ENCODE assay signal across 10 cellular contexts in the genomic region with DNA sequence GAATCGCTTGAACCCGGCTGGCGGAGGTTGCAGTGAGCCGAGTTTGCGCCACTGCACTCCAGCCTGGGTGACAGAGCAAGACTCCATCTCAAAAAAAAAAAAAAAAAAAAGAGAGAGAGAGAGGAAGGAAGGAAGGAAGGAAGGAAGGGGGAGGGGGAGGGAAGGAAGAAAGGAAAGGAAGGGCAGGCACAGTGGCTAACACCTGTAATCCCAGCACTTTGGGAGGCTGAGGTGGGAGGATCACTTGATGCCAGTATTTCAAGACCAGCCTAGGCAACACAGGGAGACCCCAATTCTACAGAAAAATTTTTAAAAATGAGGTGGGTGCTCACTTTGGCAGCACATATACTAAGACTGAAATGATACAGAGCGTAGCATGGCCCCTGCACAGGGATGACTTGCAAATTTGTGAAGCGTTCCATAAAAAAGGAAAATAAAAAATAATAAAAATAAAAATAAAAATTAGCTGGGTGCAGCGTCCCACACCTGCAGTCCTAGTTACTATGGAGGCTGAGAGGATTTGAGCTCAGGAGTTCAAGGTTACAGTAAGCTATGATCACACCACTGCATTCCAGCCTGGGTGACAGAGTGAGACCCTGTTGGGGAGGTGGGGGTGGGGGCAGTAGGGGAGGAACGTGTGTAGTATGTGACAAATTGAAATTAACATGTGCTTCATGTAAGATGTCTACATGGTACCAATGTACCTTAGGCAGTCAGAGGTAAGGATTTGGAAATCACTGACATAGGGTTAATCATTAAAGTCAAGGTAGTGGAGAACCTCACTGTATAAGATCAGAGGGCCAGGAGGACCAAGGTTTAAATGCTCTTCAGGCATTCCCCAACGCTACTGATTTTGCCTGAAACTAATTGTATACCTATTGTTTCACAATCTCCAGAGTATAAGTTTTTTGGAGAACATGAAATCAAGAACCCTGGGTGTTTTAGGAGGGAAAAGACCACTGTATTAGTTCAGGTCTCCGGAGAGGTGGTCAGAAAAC. TPM values are rescaled to one million over a fixed set of nuclear protein-coding genes. Genes with fewer than 3 reads are reported as not detected.
DNase-seq lines count a peak whose midpoint lies in the region; ATAC-seq, FAIRE-seq and TF ChIP-seq lines count a peak whose summit lies in the region.
"Had no signal": no experiment of that assay in that cellular context is flagged by ENCODE, and none has a peak within 500 bp of the region (broad histone marks: within the 10 kb centered on the region; RNA-seq: fewer than 3 reads in every experiment).

No MANE protein-coding gene starts in this region.

- H3K9me3 Mint-ChIP-seq in CD4-positive, alpha-beta T cell: no peaks in the 10 kb centered on the region
- H3K9me3 Mint-ChIP-seq in naive thymus-derived CD4-positive, alpha-beta T cell: peaks cover 0 to 2% (median 0%) of the 10 kb centered on the region in 11 donors
- H3K9me3 Mint-ChIP-seq: dendritic cell treated with granulocyte-macrophage colony-stimulating factor and Interleukin-4, amounts not matched to agents 40 ng/mL and 50 ng/mL, for 4 days had no signal

- POLR2A ChIA-PET in CD4-positive, alpha-beta T cell (lab: Charles Lee): interaction anchor here (2.0 to 4.8 kb wide), 2 partner anchors 31 to 119 kb away, joined by 38 to 77 read pairs; a partner anchor contains a TSS
- POLR2A ChIA-PET in IMR-90 (lab: Charles Lee; ENCODE audit: unreplicated experiment): no interaction called here
- POLR2A ChIA-PET in K562 (lab: Yijun Ruan, JAX): interaction anchor here (0.5 to 2.1 kb wide), 5 partner anchors 9 to 176 kb away, joined by 3 to 8 read pairs (median 5); a partner anchor contains a TSS
- POLR2A ChIA-PET in naive thymus-derived CD4-positive, alpha-beta T cell (lab: Charles Lee): interaction anchor here (1.0 kb wide), 1 partner anchor 65 kb away, joined by 3 read pairs; no protein-coding TSS in a partner anchor

- no peak overlapping the region for H3K9ac ChIP-seq in IMR-90 (ENCODE audit: low read depth, low read length)
- peak overlapping the region in 1 of 2 experiments; percentile 62 for H3K9ac ChIP-seq in K562 (ENCODE audit: insufficient read depth in 1 of 2, low read depth in 2 of 2, low read length in 2 of 2)

- H3K4me1 ChIP-seq in IMR-90 (ENCODE audit: control insufficient read depth, insufficient read depth, low read length) (no peaks in the 10 kb centered on the region), K562 (replicated peaks in 1 of 2; ENCODE audit: control insufficient read depth in 2 of 2, insufficient read depth in 2 of 2, low read length in 2 of 2) (peaks cover 8 to 22% of the 10 kb centered on the region in 2 experiments; a peak in 4 of 5 replicates)
- peaks cover 0 to 4% of the 10 kb centered on the region in 2 donors for H3K4me1 ChIP-seq in naive thymus-derived CD4-positive, alpha-beta T cell (ENCODE audit: control insufficient read depth in 2 of 2, insufficient read depth in 2 of 2, low read length in 2 of 2)

- no peak overlapping the region for H3K18ac ChIP-seq in IMR-90 (ENCODE audit: low read depth, low read length)

- peaks cover 36% of the 10 kb centered on the region for H3K4me1 Mint-ChIP-seq in CD4-positive, alpha-beta T cell (ENCODE audit: low read depth)
- peaks cover 17 to 42% (median 35%) of the 10 kb centered on the region in 7 donors for H3K4me1 Mint-ChIP-seq in naive thymus-derived CD4-positive, alpha-beta T cell

- H4K91ac ChIP-seq in IMR-90 (ENCODE audit: insufficient read depth, low read depth, low read length): no peak overlapping the region

- no peak overlapping the region for H4K8ac ChIP-seq in IMR-90 (ENCODE audit: low read depth in 2 of 2, low read length in 2 of 2)

- H3K9me3 ChIP-seq in CD4-positive, alpha-beta T cell (ENCODE audit: control insufficient read depth, low read length): no peaks in the 10 kb centered on the region
- no peaks in the 10 kb centered on the region for H3K9me3 ChIP-seq in IMR-90 (ENCODE audit: control insufficient read depth, insufficient read depth, low read length)
- H3K9me3 ChIP-seq in K562 (replicated peaks; ENCODE audit: control insufficient read depth, insufficient read depth, low read depth, low read length): no peaks in the 10 kb centered on the region
- no peaks in the 10 kb centered on the region for H3K9me3 ChIP-seq in naive thymus-derived CD4-positive, alpha-beta T cell (ENCODE audit: control insufficient read depth in 2 of 3, low read length in 3 of 3)

- no peak overlapping the region for H3K56ac ChIP-seq in IMR-90 (ENCODE audit: extremely low read depth, insufficient read depth, low read length)

- no peak overlapping the region for H2AK9ac ChIP-seq in IMR-90 (replicated peaks; ENCODE audit: low read depth, low read length, poor library complexity)

- H4K5ac ChIP-seq in IMR-90 (ENCODE audit: low read depth, low read length): no peak overlapping the region

- in situ Hi-C loops in IMR-90 (cut with MboI; ENCODE audit: low sequenced_read_pairs): no loop called here
- in situ Hi-C loops in K562 (cut with MboI): no loop called here

- no peak for TF ChIP-seq CTCF in CD4-positive, alpha-beta T cell (IDR thresholded peaks at IDR 0.05)
- no peak for TF ChIP-seq CTCF in IMR-90 (conservative IDR thresholded peaks at IDR 0.05; ENCODE audit: low read depth, low read length)
- TF ChIP-seq CTCF in K562 (IDR thresholded peaks at IDR 0.05 in 2 of 3, conservative IDR thresholded peaks at IDR 0.05 in 1 of 3; ENCODE audit: insufficient read depth in 2 of 3, low read depth in 1 of 3, low read length in 3 of 3): no peak

- H3K27me3 ChIP-seq in CD4-positive, alpha-beta T cell (ENCODE audit: control insufficient read depth, insufficient read depth, low read length): peaks cover 21% of the 10 kb centered on the region
- H3K27me3 ChIP-seq in IMR-90 (ENCODE audit: control insufficient read depth, insufficient read depth, low read length) (no peaks in the 10 kb centered on the region), K562 (ENCODE audit: control insufficient read depth in 2 of 2, insufficient read depth in 2 of 2, low read length in 2 of 2) (peaks cover 0 to 6% of the 10 kb centered on the region in 2 experiments; a peak in 1 of 5 replicates)
- peaks cover 0 to 8% of the 10 kb centered on the region in 2 donors for H3K27me3 ChIP-seq in naive thymus-derived CD4-positive, alpha-beta T cell (ENCODE audit: control insufficient read depth in 2 of 2, insufficient read depth in 2 of 2, low read length in 2 of 2)

- H2BK5ac ChIP-seq in IMR-90 (ENCODE audit: low read depth, low read length, poor library complexity, severe bottlenecking): no peak overlapping the region

- BruUV-seq in IMR-90 (replicated peaks; lab: Mats Ljungman, UMichigan) (no TSS peak), K562 (replicated peaks; lab: Mats Ljungman, UMichigan) (no TSS peak)

- no peak overlapping the region for H3K23ac ChIP-seq in IMR-90 (ENCODE audit: low read depth, low read length)

- intact Hi-C loops in CD4-positive, alpha-beta T cell (cut with DNase I, micrococcal nuclease): loop anchor here in 1 of 2 experiments (5.0 kb wide), 2 partner anchors 104 to 119 kb away; a partner anchor contains a TSS
- intact Hi-C loops in IMR-90 (cut with micrococcal nuclease) (loop anchor here (10.0 kb wide), 1 partner anchor 101 kb away; a partner anchor contains a TSS), K562 (cut with micrococcal nuclease) (no loop called here)
- intact Hi-C loops in naive thymus-derived CD4-positive, alpha-beta T cell (cut with micrococcal nuclease): loop anchor here (2.0 to 5.0 kb wide), 2 partner anchors 39 to 76 kb away; a partner anchor contains a TSS

- TF ChIP-seq RAD21 in IMR-90 (IDR thresholded peaks at IDR 0.05; ENCODE audit: low read length) (no peak), K562 (CRISPR knock-in tag; conservative IDR thresholded peaks at IDR 0.05 in 1 of 2, IDR thresholded peaks at IDR 0.05 in 1 of 2) (no peak)

- dilution Hi-C loops in IMR-90 (cut with HindIII; ENCODE audit: low sequenced_read_pairs, unreplicated experiment): no loop called here

- H2AK5ac ChIP-seq in IMR-90 (ENCODE audit: low read depth, low read length): no peak overlapping the region

- H2BK20ac ChIP-seq in IMR-90 (ENCODE audit: low read depth, low read length): no peak overlapping the region

- TF ChIP-seq POLR2A in IMR-90 (IDR thresholded peaks at IDR 0.05; ENCODE audit: low read depth, low read length) (no peak), K562 (conservative IDR thresholded peaks at IDR 0.05) (no peak)

- no peak for FAIRE-seq in K562 (lab: Jason Lieb, UNC)

- H3K9me1 ChIP-seq in IMR-90 (ENCODE audit: insufficient read depth, low read length) (peaks cover 8% of the 10 kb centered on the region), K562 (ENCODE audit: control insufficient read depth, insufficient read depth, low read length) (no peaks in the 10 kb centered on the region)

- H3K4me3 Mint-ChIP-seq in CD4-positive, alpha-beta T cell: peak overlapping the region; percentile 94
- peak overlapping the region in 9 of 10 donors; percentile 23 to 99 (median 86) for H3K4me3 Mint-ChIP-seq in naive thymus-derived CD4-positive, alpha-beta T cell

- no peak for ATAC-seq in CD4-positive, alpha-beta T cell (ENCODE audit: poor library complexity)
- ATAC-seq in IMR-90 (ENCODE audit: low read depth) (no peak), K562 (no peak)
- ATAC-seq in naive thymus-derived CD4-positive, alpha-beta T cell: no peak

- H3K27ac ChIP-seq in CD4-positive, alpha-beta T cell (ENCODE audit: low read depth, low read length): no peak overlapping the region
- no peak overlapping the region for H3K27ac ChIP-seq in IMR-90 (ENCODE audit: insufficient read depth, low read length)
- H3K27ac ChIP-seq in K562 (ENCODE audit: extremely low read depth, low read depth, low read length): peak overlapping the region; percentile 52
- H3K27ac ChIP-seq in naive thymus-derived CD4-positive, alpha-beta T cell (ENCODE audit: low read depth, low read length): no peak overlapping the region

- no peak overlapping the region for H3K4ac ChIP-seq in IMR-90 (ENCODE audit: low read depth, low read length)

- H3K36me3 Mint-ChIP-seq in CD4-positive, alpha-beta T cell (ENCODE audit: low read depth): peaks cover 5% of the 10 kb centered on the region
- H3K36me3 Mint-ChIP-seq in naive thymus-derived CD4-positive, alpha-beta T cell: peaks cover 0 to 6% (median 5%) of the 10 kb centered on the region in 5 donors

- H3K14ac ChIP-seq in IMR-90 (replicated peaks; ENCODE audit: low read depth, low read length): no peak overlapping the region

- peaks cover 10% of the 10 kb centered on the region for H3K27me3 Mint-ChIP-seq in CD4-positive, alpha-beta T cell
- H3K27me3 Mint-ChIP-seq in naive thymus-derived CD4-positive, alpha-beta T cell: peaks cover 5 to 12% (median 9%) of the 10 kb centered on the region in 5 donors

- H3K79me1 ChIP-seq in IMR-90 (ENCODE audit: low read depth in 1 of 2, low read length in 2 of 2): peaks cover 10 to 28% of the 10 kb centered on the region in 2 experiments; a peak in 3 of 4 replicates

- H3K36me3 ChIP-seq in IMR-90 (ENCODE audit: control insufficient read depth, insufficient read depth, low read length) (no peaks in the 10 kb centered on the region), K562 (ENCODE audit: control insufficient read depth, insufficient read depth, low read length) (peaks cover 8% of the 10 kb centered on the region; the same call in 1 of the 3 replicates)
- peaks cover 0 to 3% (median 0%) of the 10 kb centered on the region in 3 experiments for H3K36me3 ChIP-seq in naive thymus-derived CD4-positive, alpha-beta T cell (ENCODE audit: control insufficient read depth in 2 of 3, insufficient read depth in 3 of 3, low read length in 3 of 3)

- H2BK15ac ChIP-seq in IMR-90 (ENCODE audit: low read depth, low read length): no peak overlapping the region

- no peak for TF ChIP-seq EP300 in K562 (IDR thresholded peaks at IDR 0.05; ENCODE audit: low read length)

- no peak overlapping the region for H3K27ac Mint-ChIP-seq in CD4-positive, alpha-beta T cell
- peak overlapping the region in 2 of 9 donors; percentile 19 to 73 for H3K27ac Mint-ChIP-seq in naive thymus-derived CD4-positive, alpha-beta T cell

- WGBS in IMR-90 (ENCODE audit: extremely low coverage in 2 of 2, insufficient read length in 1 of 2), 2 experiments: no CpG with 5 or more reads among the region's 11 CpGs
- 17% methylated on average over 7 of the region's 11 CpGs for WGBS in K562 (ENCODE audit: insufficient coverage, low coverage, missing lambda C conversion rate)

- H3K4me3 ChIP-seq in IMR-90 (ENCODE audit: insufficient read depth, low read depth, low read length) (no peak overlapping the region), K562 (peak overlapping the region; percentile 64)
- no peak overlapping the region for H3K4me3 ChIP-seq in naive thymus-derived CD4-positive, alpha-beta T cell (ENCODE audit: low read length)

- H4K20me1 ChIP-seq in IMR-90 (ENCODE audit: insufficient read depth, low read length): no peaks in the 10 kb centered on the region
- no peaks in the 10 kb centered on the region for H4K20me1 ChIP-seq in K562 (replicated peaks; ENCODE audit: control insufficient read depth, insufficient read depth, low read length)

- CTCF ChIA-PET in CD4-positive, alpha-beta T cell (lab: Charles Lee): interaction anchor here (0.5 to 2.3 kb wide), 2 partner anchors 30 to 38 kb away, joined by 3 to 14 read pairs; a partner anchor contains a TSS
- CTCF ChIA-PET in IMR-90 (lab: Yijun Ruan, JAX) (no interaction called here), K562 (lab: Yijun Ruan, JAX; ENCODE audit: low intra/inter-chr PET ratio) (no interaction called here)
- CTCF ChIA-PET in naive thymus-derived CD4-positive, alpha-beta T cell (lab: Charles Lee): interaction anchor here (0.6 to 2.4 kb wide), 2 partner anchors 119 to 1616 kb away, joined by 3 to 8 read pairs; a partner anchor contains a TSS

- H3K4me2 ChIP-seq in IMR-90 (ENCODE audit: low read depth, low read length) (peak overlapping the region; percentile 64; the same call in 1 of the 2 replicates), K562 (ENCODE audit: insufficient read depth, low read length) (peak overlapping the region; percentile 82)

- H3K79me2 ChIP-seq in K562 (ENCODE audit: control insufficient read depth, insufficient read depth, low read length): peaks cover 42% of the 10 kb centered on the region

- no peak overlapping the region for H2AFZ ChIP-seq in IMR-90 (replicated peaks; ENCODE audit: low read length, poor library complexity)
- no peak overlapping the region for H2AFZ ChIP-seq in K562 (ENCODE audit: low read depth, low read length)

- no peak overlapping the region for H2BK120ac ChIP-seq in IMR-90 (ENCODE audit: low read depth, low read length)

- DNase-seq in CD4-positive, alpha-beta T cell: no peak
- DNase-seq in IMR-90 (no peak), K562 (ENCODE audit: extremely low read depth in 1 of 4, low spot score in 3 of 4) (peak in 1 of 4 experiments; percentile 16), NCI-H82 (lab: John Stamatoyannopoulos, UW) (no peak), NAMALWA (ENCODE audit: low spot score) (no peak), COLO668 (lab: John Stamatoyannopoulos, UW; ENCODE audit: unreplicated experiment) (no peak), HK-2 (ENCODE audit: unreplicated experiment) (no peak)
- no peak for DNase-seq in naive thymus-derived CD4-positive, alpha-beta T cell
- DNase-seq: NCI-H2081 had no signal

RNA-seq across cellular contexts. Expression of a gene that starts 1.4 kb away (rescaled TPM):
- total RNA-seq in CD4-positive, alpha-beta T cell: 1 to 10 TPM; 1.4 to 2.0 TPM
- total RNA-seq in IMR-90 (2012; rRNA removed) (18.6 and 21.7 TPM in 2 replicates), K562 (2014; rRNA removed) (10.1 and 13.2 TPM in 2 replicates), K562 (2014; rRNA removed; fragmentation: Illumina TruSeq; extraction: Trizol) (21.8 and 23.0 TPM in 2 replicates), K562 (2015; rRNA removed; fragmentation: Illumina TruSeq; extraction: Trizol) (20.0 and 20.8 TPM in 2 replicates), K562 (2021) (30.4 and 31.0 TPM in 2 replicates)
- polyA plus RNA-seq in IMR-90 (2012; rRNA removed) (5.4 and 6.8 TPM in 2 replicates), K562 (2011; rRNA removed) (36.2 and 41.4 TPM in 2 replicates), K562 (2014; fragmentation: Illumina TruSeq; extraction: Trizol) (18.9 and 24.9 TPM in 2 replicates), K562 (2014; fragmentation: Nextera tagmentation; extraction: Ambion mirVana) (10 to 100 TPM; 11.9 to 25.1 TPM), K562 (2014; rRNA removed) (14.2 and 16.2 TPM in 2 replicates)
- 1.9 and 2.9 TPM in 2 replicates for polyA plus RNA-seq in IMR-90 (2012; cell fraction: cytosol; rRNA removed)
- polyA plus RNA-seq in IMR-90 (2012; cell fraction: nucleus; rRNA removed; ENCODE audit: low replicate concordance): 2.7 and 9.0 TPM in 2 replicates
- total RNA-seq in K562 (2011; cell fraction: chromatin; rRNA removed; ENCODE audit: low replicate concordance): 40.6 and 41.2 TPM in 2 replicates
- total RNA-seq in K562 (2011; cell fraction: nucleolus; rRNA removed): 18.8 and 21.0 TPM in 2 replicates
- 22.8 and 23.7 TPM in 2 replicates for total RNA-seq in K562 (2011; cell fraction: nucleoplasm; rRNA removed)
- polyA plus RNA-seq in K562 (2011; cell fraction: cytosol; rRNA removed): 18.2 and 21.5 TPM in 2 replicates
- 35.7 and 40.6 TPM in 2 replicates for polyA plus RNA-seq in K562 (2011; cell fraction: nucleus; rRNA removed)
- polyA plus RNA-seq in K562 (2012): 8.0 and 12.1 TPM in 2 replicates
- polyA minus RNA-seq in K562 (2011; rRNA and poly(A)+ RNA removed): 51.8 and 69.9 TPM in 2 replicates
- polyA minus RNA-seq in K562 (2011; cell fraction: cytosol; rRNA and poly(A)+ RNA removed): 7.6 and 12.2 TPM in 2 replicates
- 10.0 and 11.9 TPM in 2 replicates for polyA minus RNA-seq in K562 (2011; cell fraction: nucleus; rRNA and poly(A)+ RNA removed)
- 10 to 100 TPM in 3 of 5 experiments, 1 to 10 TPM in 2; 3.9 to 22.1 (median 17.8) TPM for total RNA-seq in naive thymus-derived CD4-positive, alpha-beta T cell
- 1 to 10 TPM; 4.4 to 9.4 TPM for polyA plus RNA-seq in naive thymus-derived CD4-positive, alpha-beta T cell

RNA-seq across cellular contexts. Expression of a gene that starts 3.7 kb away (rescaled TPM):
- under 1 TPM in 1 of 2 experiments, not detected in 1; 0.47 TPM for total RNA-seq in CD4-positive, alpha-beta T cell
- total RNA-seq in IMR-90 (2012; rRNA removed) (8.9 and 10.2 TPM in 2 replicates), K562 (2014; rRNA removed) (1.6 and 2.0 TPM in 2 replicates), K562 (2014; rRNA removed; fragmentation: Illumina TruSeq; extraction: Trizol) (2.4 and 2.8 TPM in 2 replicates), K562 (2015; rRNA removed; fragmentation: Illumina TruSeq; extraction: Trizol) (1.3 and 1.6 TPM in 2 replicates), K562 (2021) (1.6 and 2.4 TPM in 2 replicates)
- polyA plus RNA-seq in IMR-90 (2012; rRNA removed) (15.1 and 16.9 TPM in 2 replicates), K562 (2011; rRNA removed) (9.4 and 14.1 TPM in 2 replicates), K562 (2014; fragmentation: Illumina TruSeq; extraction: Trizol) (2.8 and 2.9 TPM in 2 replicates), K562 (2014; fragmentation: Nextera tagmentation; extraction: Ambion mirVana) (1 to 10 TPM in 1 of 2 experiments, under 1 TPM in 1; 0.58 to 1.2 TPM), K562 (2014; rRNA removed) (2.3 and 3.7 TPM in 2 replicates)
- 16.8 and 17.5 TPM in 2 replicates for polyA plus RNA-seq in IMR-90 (2012; cell fraction: cytosol; rRNA removed)
- polyA plus RNA-seq in IMR-90 (2012; cell fraction: nucleus; rRNA removed; ENCODE audit: low replicate concordance): 6.8 and 10.6 TPM in 2 replicates
- 4.5 and 7.5 TPM in 2 replicates for total RNA-seq in K562 (2011; cell fraction: chromatin; rRNA removed; ENCODE audit: low replicate concordance)
- total RNA-seq in K562 (2011; cell fraction: nucleolus; rRNA removed): 2.4 and 2.7 TPM in 2 replicates
- 3.9 and 7.7 TPM in 2 replicates for total RNA-seq in K562 (2011; cell fraction: nucleoplasm; rRNA removed)
- 10.5 and 10.6 TPM in 2 replicates for polyA plus RNA-seq in K562 (2011; cell fraction: cytosol; rRNA removed)
- 10.7 and 14.9 TPM in 2 replicates for polyA plus RNA-seq in K562 (2011; cell fraction: nucleus; rRNA removed)
- 2.8 and 3.7 TPM in 2 replicates for polyA plus RNA-seq in K562 (2012)
- 4.1 and 7.1 TPM in 2 replicates for polyA minus RNA-seq in K562 (2011; rRNA and poly(A)+ RNA removed)
- 2.2 TPM in 1 of 2 replicates, not detected in the other for polyA minus RNA-seq in K562 (2011; cell fraction: cytosol; rRNA and poly(A)+ RNA removed)
- 0.81 and 1.9 TPM in 2 replicates for polyA minus RNA-seq in K562 (2011; cell fraction: nucleus; rRNA and poly(A)+ RNA removed)
- total RNA-seq in naive thymus-derived CD4-positive, alpha-beta T cell: 1 to 10 TPM in 1 of 5 experiments, not detected in 4; 2.7 TPM
- not detected for polyA plus RNA-seq in naive thymus-derived CD4-positive, alpha-beta T cell

RNA-seq across cellular contexts. Expression of a gene that starts 30.3 kb away (rescaled TPM):
- total RNA-seq in CD4-positive, alpha-beta T cell: 10 to 100 TPM; 59.8 to 62.6 TPM
- total RNA-seq in IMR-90 (2012; rRNA removed) (143 and 224 TPM in 2 replicates), K562 (2014; rRNA removed) (170 and 188 TPM in 2 replicates), K562 (2014; rRNA removed; fragmentation: Illumina TruSeq; extraction: Trizol) (290 and 295 TPM in 2 replicates), K562 (2015; rRNA removed; fragmentation: Illumina TruSeq; extraction: Trizol) (257 and 279 TPM in 2 replicates), K562 (2021) (146 and 167 TPM in 2 replicates)
- polyA plus RNA-seq in IMR-90 (2012; rRNA removed) (166 and 191 TPM in 2 replicates), K562 (2011; rRNA removed) (341 and 473 TPM in 2 replicates), K562 (2014; fragmentation: Illumina TruSeq; extraction: Trizol) (255 and 293 TPM in 2 replicates), K562 (2014; fragmentation: Nextera tagmentation; extraction: Ambion mirVana) (100 to 1,000 TPM; 535 to 591 TPM), K562 (2014; rRNA removed) (378 and 407 TPM in 2 replicates)
- polyA plus RNA-seq in IMR-90 (2012; cell fraction: cytosol; rRNA removed): 58.0 and 130 TPM in 2 replicates
- polyA plus RNA-seq in IMR-90 (2012; cell fraction: nucleus; rRNA removed; ENCODE audit: low replicate concordance): 14.1 and 76.2 TPM in 2 replicates
- total RNA-seq in K562 (2011; cell fraction: chromatin; rRNA removed; ENCODE audit: low replicate concordance): 28.6 and 46.5 TPM in 2 replicates
- total RNA-seq in K562 (2011; cell fraction: nucleolus; rRNA removed): 30.5 and 30.9 TPM in 2 replicates
- total RNA-seq in K562 (2011; cell fraction: nucleoplasm; rRNA removed): 44.7 and 47.3 TPM in 2 replicates
- polyA plus RNA-seq in K562 (2011; cell fraction: cytosol; rRNA removed): 135 and 247 TPM in 2 replicates
- polyA plus RNA-seq in K562 (2011; cell fraction: nucleus; rRNA removed): 53.9 and 109 TPM in 2 replicates
- polyA plus RNA-seq in K562 (2012): 183 and 224 TPM in 2 replicates
- 126 and 127 TPM in 2 replicates for polyA minus RNA-seq in K562 (2011; rRNA and poly(A)+ RNA removed)
- polyA minus RNA-seq in K562 (2011; cell fraction: cytosol; rRNA and poly(A)+ RNA removed): 48.7 and 49.1 TPM in 2 replicates
- polyA minus RNA-seq in K562 (2011; cell fraction: nucleus; rRNA and poly(A)+ RNA removed): 17.1 and 27.1 TPM in 2 replicates
- 100 to 1,000 TPM in 1 of 5 experiments, 10 to 100 TPM in 4; 42.4 to 100 (median 49.7) TPM for total RNA-seq in naive thymus-derived CD4-positive, alpha-beta T cell
- polyA plus RNA-seq in naive thymus-derived CD4-positive, alpha-beta T cell: 100 to 1,000 TPM; 114 to 231 TPM

RNA-seq across cellular contexts. Expression of a gene that starts 35.9 kb away (rescaled TPM):
- under 1 TPM; 0.28 to 0.30 TPM for total RNA-seq in CD4-positive, alpha-beta T cell
- total RNA-seq in IMR-90 (2012; rRNA removed): not detected in 2 replicates
- polyA plus RNA-seq in IMR-90 (2012; rRNA removed): 0.05 and 0.09 TPM in 2 replicates
- polyA plus RNA-seq in IMR-90 (2012; cell fraction: cytosol; rRNA removed): 0.01 and 0.03 TPM in 2 replicates
- polyA plus RNA-seq in IMR-90 (2012; cell fraction: nucleus; rRNA removed; ENCODE audit: low replicate concordance): 0.10 and 0.32 TPM in 2 replicates
- 9.6 and 15.1 TPM in 2 replicates for total RNA-seq in K562 (2011; cell fraction: chromatin; rRNA removed; ENCODE audit: low replicate concordance)
- 9.7 and 11.7 TPM in 2 replicates for total RNA-seq in K562 (2011; cell fraction: nucleolus; rRNA removed)
- 8.9 and 13.0 TPM in 2 replicates for total RNA-seq in K562 (2011; cell fraction: nucleoplasm; rRNA removed)
- total RNA-seq in K562 (2014; rRNA removed): 5.5 and 9.1 TPM in 2 replicates
- 5.2 and 6.8 TPM in 2 replicates for total RNA-seq in K562 (2014; rRNA removed; fragmentation: Illumina TruSeq; extraction: Trizol)
- total RNA-seq in K562 (2015; rRNA removed; fragmentation: Illumina TruSeq; extraction: Trizol): 7.2 and 8.0 TPM in 2 replicates
- 10.4 and 10.9 TPM in 2 replicates for total RNA-seq in K562 (2021)
- polyA plus RNA-seq in K562 (2011; rRNA removed): 6.8 and 8.0 TPM in 2 replicates
- 4.5 and 9.0 TPM in 2 replicates for polyA plus RNA-seq in K562 (2011; cell fraction: cytosol; rRNA removed)
- 10.2 and 25.4 TPM in 2 replicates for polyA plus RNA-seq in K562 (2011; cell fraction: nucleus; rRNA removed)
- polyA plus RNA-seq in K562 (2012): 9.0 and 11.1 TPM in 2 replicates
- 10.5 and 10.7 TPM in 2 replicates for polyA plus RNA-seq in K562 (2014; fragmentation: Illumina TruSeq; extraction: Trizol)
- 1 to 10 TPM; 2.6 to 3.6 TPM for polyA plus RNA-seq in K562 (2014; fragmentation: Nextera tagmentation; extraction: Ambion mirVana)
- polyA plus RNA-seq in K562 (2014; rRNA removed): 8.4 and 9.9 TPM in 2 replicates
- 2.2 and 3.3 TPM in 2 replicates for polyA minus RNA-seq in K562 (2011; rRNA and poly(A)+ RNA removed)
- polyA minus RNA-seq in K562 (2011; cell fraction: cytosol; rRNA and poly(A)+ RNA removed): 3.4 and 4.2 TPM in 2 replicates
- polyA minus RNA-seq in K562 (2011; cell fraction: nucleus; rRNA and poly(A)+ RNA removed): 4.2 and 8.2 TPM in 2 replicates
- total RNA-seq in naive thymus-derived CD4-positive, alpha-beta T cell: under 1 TPM in 2 of 5 experiments, not detected in 3; 0.22 to 0.76 TPM
- polyA plus RNA-seq in naive thymus-derived CD4-positive, alpha-beta T cell: not detected

RNA-seq across cellular contexts. Expression of a gene that starts 38.8 kb away (rescaled TPM):
- total RNA-seq in CD4-positive, alpha-beta T cell: under 1 TPM; 0.20 to 0.30 TPM
- total RNA-seq in IMR-90 (2012; rRNA removed) (25.5 and 26.9 TPM in 2 replicates), K562 (2014; rRNA removed) (7.8 and 8.1 TPM in 2 replicates), K562 (2014; rRNA removed; fragmentation: Illumina TruSeq; extraction: Trizol) (3.3 and 3.9 TPM in 2 replicates), K562 (2015; rRNA removed; fragmentation: Illumina TruSeq; extraction: Trizol) (5.6 and 6.1 TPM in 2 replicates), K562 (2021) (6.1 and 8.2 TPM in 2 replicates)
- polyA plus RNA-seq in IMR-90 (2012; rRNA removed) (41.8 and 42.2 TPM in 2 replicates), K562 (2011; rRNA removed) (4.2 and 4.6 TPM in 2 replicates), K562 (2014; fragmentation: Illumina TruSeq; extraction: Trizol) (4.8 and 5.7 TPM in 2 replicates), K562 (2014; fragmentation: Nextera tagmentation; extraction: Ambion mirVana) (1 to 10 TPM in 1 of 2 experiments, under 1 TPM in 1; 0.65 to 1.3 TPM), K562 (2014; rRNA removed) (9.5 and 10.3 TPM in 2 replicates)
- polyA plus RNA-seq in IMR-90 (2012; cell fraction: cytosol; rRNA removed): 19.4 and 32.9 TPM in 2 replicates
- polyA plus RNA-seq in IMR-90 (2012; cell fraction: nucleus; rRNA removed; ENCODE audit: low replicate concordance): 88.1 and 140 TPM in 2 replicates
- total RNA-seq in K562 (2011; cell fraction: chromatin; rRNA removed; ENCODE audit: low replicate concordance): 4.6 and 9.4 TPM in 2 replicates
- total RNA-seq in K562 (2011; cell fraction: nucleolus; rRNA removed): 10.1 and 11.7 TPM in 2 replicates
- total RNA-seq in K562 (2011; cell fraction: nucleoplasm; rRNA removed): 1.7 and 5.0 TPM in 2 replicates
- polyA plus RNA-seq in K562 (2011; cell fraction: cytosol; rRNA removed): 4.6 and 6.8 TPM in 2 replicates
- 6.4 and 8.1 TPM in 2 replicates for polyA plus RNA-seq in K562 (2011; cell fraction: nucleus; rRNA removed)
- polyA plus RNA-seq in K562 (2012): 6.5 and 13.8 TPM in 2 replicates
- 1.3 and 1.8 TPM in 2 replicates for polyA minus RNA-seq in K562 (2011; rRNA and poly(A)+ RNA removed)
- 1.1 and 2.1 TPM in 2 replicates for polyA minus RNA-seq in K562 (2011; cell fraction: cytosol; rRNA and poly(A)+ RNA removed)
- polyA minus RNA-seq in K562 (2011; cell fraction: nucleus; rRNA and poly(A)+ RNA removed): 3.4 and 5.4 TPM in 2 replicates
- total RNA-seq in naive thymus-derived CD4-positive, alpha-beta T cell: 1 to 10 TPM in 3 of 5 experiments, under 1 TPM in 2; 0.49 to 5.0 (median 1.7) TPM
- polyA plus RNA-seq in naive thymus-derived CD4-positive, alpha-beta T cell: under 1 TPM in 1 of 2 donors, not detected in 1; 0.24 TPM

Comparison
In these comparisons a context has a peak if more than half of its experiments do, and no peak if none do; other contexts are left out.
1. CTCF ChIA-PET loops: an anchor here in CD4-positive, alpha-beta T cell (0.5 to 2.3 kb wide) and naive thymus-derived CD4-positive, alpha-beta T cell (0.6 to 2.4 kb wide); none called in IMR-90 and K562.